Comparison of ENCODE assay signal across 9 cellular contexts in the genomic region with DNA sequence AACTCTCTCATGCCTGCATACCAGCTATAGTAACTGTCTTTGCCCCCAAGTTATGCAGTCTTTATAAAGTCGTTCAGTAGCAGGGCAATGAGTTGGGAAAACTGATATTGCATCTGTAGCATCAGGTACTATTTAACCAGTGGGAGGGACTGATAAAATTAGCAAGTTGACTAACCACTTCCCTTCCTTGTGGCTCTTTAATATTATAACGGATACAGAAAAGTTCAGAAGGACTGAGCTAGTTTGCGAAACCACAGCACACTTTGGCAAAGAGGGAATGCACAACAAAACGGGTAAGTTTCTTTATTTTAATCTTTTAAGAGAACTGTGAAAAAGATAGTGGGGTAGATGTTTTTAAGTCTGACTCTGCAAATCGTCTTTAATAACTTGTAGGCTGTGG.
A peak's percentile ranks its signal among the peaks of the same experiment; 100 is the strongest.
DNase-seq lines count a peak whose midpoint lies in the region; ATAC-seq and TF ChIP-seq lines count a peak whose summit lies in the region.
"Had no signal": no experiment of that assay in that cellular context is flagged by ENCODE, and none has a peak within 500 bp of the region (broad histone marks: within the 10 kb centered on the region; RNA-seq: fewer than 3 reads in every experiment).

No MANE protein-coding gene starts in this region.

- CTCF ChIA-PET in Caco-2 (lab: Charles Lee): no interaction called here

- POLR2A ChIA-PET in Caco-2 (lab: Charles Lee): no interaction called here

- H3K27ac ChIP-seq in GM23338 (ENCODE audit: low read depth) (no peak overlapping the region), KOPT-K1 (ENCODE audit: low read depth, low read length, poor library complexity, severe bottlenecking) (peak overlapping the region; percentile 73)
- H3K27ac ChIP-seq: breast epithelium had no signal

- BruUV-seq in Caco-2 (replicated peaks; lab: Mats Ljungman, UMichigan): no TSS peak

- TF ChIP-seq POLR2A in GM18505 (IDR thresholded peaks at IDR 0.05; ENCODE audit: borderline replicate concordance, extremely low read depth, insufficient read depth, insufficient read length): no peak

- DNase-seq in GM23338 (ENCODE audit: low spot score) (no peak), left cardiac atrium (no peak), NCI-H2107 (lab: John Stamatoyannopoulos, UW) (no peak), NCI-H1694 treated with DMSO at 0.1 percent for 48 hours (lab: John Stamatoyannopoulos, UW) (no peak), Caco-2 (no peak), occipital lobe (lab: John Stamatoyannopoulos, UW) (no peak)

- no peaks in the 10 kb centered on the region for H3K9me3 Mint-ChIP-seq in GM23338
- H3K9me3 Mint-ChIP-seq in Caco-2 (ENCODE audit: unreplicated experiment): no peaks in the 10 kb centered on the region

- H3K9me3 ChIP-seq in KOPT-K1 (ENCODE audit: insufficient read depth, low read length, poor library complexity, severe bottlenecking) (no peaks in the 10 kb centered on the region), Caco-2 (no peaks in the 10 kb centered on the region)
- H3K9me3 ChIP-seq: breast epithelium had no signal

- H2AFZ ChIP-seq in GM23338: peak overlapping the region; percentile 44; the same call in 1 of the 2 replicates

- TF ChIP-seq CTCF in GM23338 (conservative IDR thresholded peaks at IDR 0.05; ENCODE audit: low read depth in 2 of 2) (no peak), Caco-2 (IDR thresholded peaks at IDR 0.05; ENCODE audit: insufficient read depth in 1 of 2, low read depth in 1 of 2, low read length in 1 of 2, severe bottlenecking in 1 of 2, unreplicated experiment in 1 of 2) (no peak)

- intact Hi-C loops in left cardiac atrium (cut with DNase I): loop anchor here in 1 of 2 donors (10.0 kb wide), 1 partner anchor 75 kb away; no protein-coding TSS in a partner anchor
- intact Hi-C loops in Caco-2 (cut with micrococcal nuclease; ENCODE audit: unreplicated experiment): no loop called here

- no peaks in the 10 kb centered on the region for H3K36me3 ChIP-seq in GM23338 (ENCODE audit: insufficient read depth)
- no peaks in the 10 kb centered on the region for H3K36me3 ChIP-seq in KOPT-K1 (ENCODE audit: insufficient read depth, low read length)
- H3K36me3 ChIP-seq in Caco-2 (ENCODE audit: control insufficient read depth, insufficient read depth, low read length): no peaks in the 10 kb centered on the region
- H3K36me3 ChIP-seq: breast epithelium had no signal

- H3K9me2 ChIP-seq in GM23338 (ENCODE audit: insufficient read depth): no peaks in the 10 kb centered on the region

- H3K27me3 Mint-ChIP-seq in GM23338 (ENCODE audit: insufficient read depth, low read depth, poor library complexity) (peaks cover 1% of the 10 kb centered on the region), Caco-2 (ENCODE audit: insufficient read depth, unreplicated experiment) (peaks cover 13% of the 10 kb centered on the region)

- peaks cover 8% of the 10 kb centered on the region for H3K4me1 Mint-ChIP-seq in GM23338
- no peaks in the 10 kb centered on the region for H3K4me1 Mint-ChIP-seq in Caco-2 (ENCODE audit: low read depth, unreplicated experiment)

- H3K27me3 ChIP-seq in GM23338 (ENCODE audit: insufficient read depth) (no peaks in the 10 kb centered on the region), Caco-2 (replicated peaks; ENCODE audit: control insufficient read depth, insufficient read depth, low read length) (peaks cover 1% of the 10 kb centered on the region; the same call in 1 of the 2 replicates)
- H3K27me3 ChIP-seq: breast epithelium had no signal

- H3F3A ChIP-seq in GM23338 (replicated peaks; ENCODE audit: low read depth): no peaks in the 10 kb centered on the region

- no peak overlapping the region for H3K4me3 ChIP-seq in GM23338
- no peak overlapping the region for H3K4me3 ChIP-seq in Caco-2 (ENCODE audit: low read depth, low read length)

- H3K27ac Mint-ChIP-seq in GM23338 (no peak overlapping the region), Caco-2 (ENCODE audit: unreplicated experiment) (no peak overlapping the region)

- H4K20me1 ChIP-seq in GM23338 (replicated peaks; ENCODE audit: insufficient read depth): no peaks in the 10 kb centered on the region

- no peaks in the 10 kb centered on the region for H3K79me2 ChIP-seq in GM23338 (replicated peaks; ENCODE audit: insufficient read depth)

- H3K4me3 Mint-ChIP-seq in GM23338: no peak overlapping the region
- no peak overlapping the region for H3K4me3 Mint-ChIP-seq in Caco-2 (ENCODE audit: unreplicated experiment)

- H3K4me2 ChIP-seq in GM23338: no peak overlapping the region

- no peaks in the 10 kb centered on the region for H3K36me3 Mint-ChIP-seq in GM23338 (ENCODE audit: low read depth)
- no peaks in the 10 kb centered on the region for H3K36me3 Mint-ChIP-seq in Caco-2 (ENCODE audit: insufficient read depth, unreplicated experiment)

- ATAC-seq in GM18505 (IDR thresholded peaks at IDR 0.05; ENCODE audit: unreplicated experiment) (peak; percentile 57), GM23338 (no peak), left cardiac atrium (peak; percentile 17 to 42)

- H3K4me1 ChIP-seq in GM23338 (ENCODE audit: insufficient read depth): no peaks in the 10 kb centered on the region
- no peaks in the 10 kb centered on the region for H3K4me1 ChIP-seq in Caco-2
- H3K4me1 ChIP-seq: breast epithelium had no signal

TF ChIP-seq in GM23338, 12 proteins besides CTCF, POLR2A, EP300 and RAD21 (continues in another document):
- TF ChIP-seq ZNF114 (CRISPR knock-in tag; IDR thresholded peaks at IDR 0.05): no peak
- TF ChIP-seq NANOG (IDR thresholded peaks at IDR 0.05; ENCODE audit: borderline replicate concordance): no peak
- TF ChIP-seq, protein P1, sequence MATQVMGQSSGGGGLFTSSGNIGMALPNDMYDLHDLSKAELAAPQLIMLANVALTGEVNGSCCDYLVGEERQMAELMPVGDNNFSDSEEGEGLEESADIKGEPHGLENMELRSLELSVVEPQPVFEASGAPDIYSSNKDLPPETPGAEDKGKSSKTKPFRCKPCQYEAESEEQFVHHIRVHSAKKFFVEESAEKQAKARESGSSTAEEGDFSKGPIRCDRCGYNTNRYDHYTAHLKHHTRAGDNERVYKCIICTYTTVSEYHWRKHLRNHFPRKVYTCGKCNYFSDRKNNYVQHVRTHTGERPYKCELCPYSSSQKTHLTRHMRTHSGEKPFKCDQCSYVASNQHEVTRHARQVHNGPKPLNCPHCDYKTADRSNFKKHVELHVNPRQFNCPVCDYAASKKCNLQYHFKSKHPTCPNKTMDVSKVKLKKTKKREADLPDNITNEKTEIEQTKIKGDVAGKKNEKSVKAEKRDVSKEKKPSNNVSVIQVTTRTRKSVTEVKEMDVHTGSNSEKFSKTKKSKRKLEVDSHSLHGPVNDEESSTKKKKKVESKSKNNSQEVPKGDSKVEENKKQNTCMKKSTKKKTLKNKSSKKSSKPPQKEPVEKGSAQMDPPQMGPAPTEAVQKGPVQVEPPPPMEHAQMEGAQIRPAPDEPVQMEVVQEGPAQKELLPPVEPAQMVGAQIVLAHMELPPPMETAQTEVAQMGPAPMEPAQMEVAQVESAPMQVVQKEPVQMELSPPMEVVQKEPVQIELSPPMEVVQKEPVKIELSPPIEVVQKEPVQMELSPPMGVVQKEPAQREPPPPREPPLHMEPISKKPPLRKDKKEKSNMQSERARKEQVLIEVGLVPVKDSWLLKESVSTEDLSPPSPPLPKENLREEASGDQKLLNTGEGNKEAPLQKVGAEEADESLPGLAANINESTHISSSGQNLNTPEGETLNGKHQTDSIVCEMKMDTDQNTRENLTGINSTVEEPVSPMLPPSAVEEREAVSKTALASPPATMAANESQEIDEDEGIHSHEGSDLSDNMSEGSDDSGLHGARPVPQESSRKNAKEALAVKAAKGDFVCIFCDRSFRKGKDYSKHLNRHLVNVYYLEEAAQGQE (IDR thresholded peaks at IDR 0.05; ENCODE audit: unreplicated experiment): no peak
- TF ChIP-seq CREB1 (CRISPR knock-in tag; IDR thresholded peaks at IDR 0.05; ENCODE audit: low read depth): no peak
- no peak for TF ChIP-seq ETS1 (IDR thresholded peaks at IDR 0.05)
